Comparison of ENCODE assay signal across 26 cellular contexts in the genomic region with DNA sequence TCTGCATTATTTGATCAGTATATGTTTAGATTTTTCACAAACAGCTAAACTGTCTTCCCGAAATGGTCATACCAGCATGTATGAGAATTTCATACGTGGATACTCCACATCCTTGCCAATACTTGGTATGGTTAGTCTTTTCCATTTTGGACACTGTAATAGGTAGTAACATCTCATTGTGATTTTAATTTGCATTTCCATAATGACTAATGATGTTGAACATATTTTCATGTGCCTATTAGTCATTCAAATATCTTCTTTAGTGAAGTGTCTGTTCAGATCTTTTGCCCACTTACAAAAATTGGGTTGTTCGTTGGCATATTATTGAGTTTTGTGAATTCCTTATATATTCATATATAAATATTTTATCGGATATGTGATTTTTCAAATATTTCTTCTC.
"Had no signal": no experiment of that assay in that cellular context is flagged by ENCODE, and none has a peak within 500 bp of the region (broad histone marks: within the 10 kb centered on the region; RNA-seq: fewer than 3 reads in every experiment).

No MANE protein-coding gene starts in this region.

- H3K27ac ChIP-seq: stomach, suprapubic skin, testis, thoracic aorta, thyroid gland, tibial artery, transverse colon, upper lobe of left lung, upper lobe of right lung, uterus, vagina had no signal

- H3K4me1 ChIP-seq: testis, upper lobe of right lung, uterus, vagina had no signal

- ATAC-seq: stimulated activated effector memory CD8-positive, alpha-beta T cell treated with anti-CD3 and anti-CD28 coated beads, Interleukin-12 subunit alpha, Interleukin-12 subunit beta, amount 100 ng/mL, for 72 hours; stimulated activated memory B cell treated with anti-CD40 and anti-IgM and Interleukin-4, amounts not matched to agents 10 μg/mL and 1 μg/mL and 100 μg/mL, for 72 hours; stimulated activated naive B cell treated with anti-CD40 and anti-IgM and Interleukin-4, amounts not matched to agents 10 μg/mL and 1 μg/mL and 100 μg/mL, for 72 hours; stimulated activated naive CD8-positive, alpha-beta T cell treated with anti-CD3 and anti-CD28 coated beads, Interleukin-15, amount 100 ng/mL, for 72 hours; stimulated activated naive CD8-positive, alpha-beta T cell treated with anti-CD3 and anti-CD28 coated beads, Interleukin-15, Interleukin-2, amounts not matched to agents 100 U/mL and 50 U/mL, for 24 hours; upper lobe of right lung had no signal

- H3K4me3 ChIP-seq: stomach, suprapubic skin, testis, thoracic aorta, thyroid gland, tibial artery, tibial nerve, transverse colon, upper lobe of left lung, upper lobe of right lung, uterus, vagina had no signal

- DNase-seq: stimulated activated CD4-positive, alpha-beta T cell treated with anti-CD3 and anti-CD28 coated beads, Interleukin-2, amount 100 ng/mL, for 48 hours; stimulated activated CD4-positive, alpha-beta T cell treated with anti-CD3 and anti-CD28 coated beads, Interleukin-4, amount 100 ng/mL, for 1 hour; stimulated activated CD4-positive, alpha-beta T cell treated with anti-CD3 and anti-CD28 coated beads, Interleukin-4, amount 100 ng/mL, for 24 hours; stimulated activated CD4-positive, alpha-beta T cell treated with anti-CD3 and anti-CD28 coated beads, Interleukin-4, amount 100 ng/mL, for 4 hours; stimulated activated CD8-positive, alpha-beta memory T cell treated with anti-CD3 and anti-CD28 coated beads, Interleukin-4, amount 100 ng/mL, for 48 hours; stimulated activated naive B cell treated with anti-CD40 and anti-IgM and Interleukin-4, amounts not matched to agents 10 μg/mL and 1 μg/mL and 100 μg/mL, for 72 hours; stimulated activated naive CD4-positive, alpha-beta T cell; stimulated activated naive CD4-positive, alpha-beta T cell treated with Interleukin-2 at 50 U/mL for 16 hours; stimulated activated naive CD8-positive, alpha-beta T cell treated with anti-CD3 and anti-CD28 coated beads, Interleukin-15, amount 100 ng/mL, for 72 hours; stimulated activated naive CD8-positive, alpha-beta T cell treated with anti-CD3 and anti-CD28 coated beads, Interleukin-15, Interleukin-2, amounts not matched to agents 100 U/mL and 50 U/mL, for 24 hours; stomach; substantia nigra; testis; thyroid gland; tibial artery; transverse colon; trophoblast cell; upper lobe of left lung; upper lobe of right lung; uterus had no signal

- H3K9me3 ChIP-seq: suprapubic skin, testis, thyroid gland, uterus, vagina had no signal

- H3K36me3 ChIP-seq: stomach, suprapubic skin, thoracic aorta, thyroid gland, tibial artery, tibial nerve, transverse colon, upper lobe of left lung, upper lobe of right lung, uterus, vagina had no signal

- H3K27me3 ChIP-seq: suprapubic skin, testis, thyroid gland, tibial nerve, upper lobe of left lung, upper lobe of right lung, uterus, vagina had no signal
